ENCODE assay signal across 14 cellular contexts in the genomic region with DNA sequence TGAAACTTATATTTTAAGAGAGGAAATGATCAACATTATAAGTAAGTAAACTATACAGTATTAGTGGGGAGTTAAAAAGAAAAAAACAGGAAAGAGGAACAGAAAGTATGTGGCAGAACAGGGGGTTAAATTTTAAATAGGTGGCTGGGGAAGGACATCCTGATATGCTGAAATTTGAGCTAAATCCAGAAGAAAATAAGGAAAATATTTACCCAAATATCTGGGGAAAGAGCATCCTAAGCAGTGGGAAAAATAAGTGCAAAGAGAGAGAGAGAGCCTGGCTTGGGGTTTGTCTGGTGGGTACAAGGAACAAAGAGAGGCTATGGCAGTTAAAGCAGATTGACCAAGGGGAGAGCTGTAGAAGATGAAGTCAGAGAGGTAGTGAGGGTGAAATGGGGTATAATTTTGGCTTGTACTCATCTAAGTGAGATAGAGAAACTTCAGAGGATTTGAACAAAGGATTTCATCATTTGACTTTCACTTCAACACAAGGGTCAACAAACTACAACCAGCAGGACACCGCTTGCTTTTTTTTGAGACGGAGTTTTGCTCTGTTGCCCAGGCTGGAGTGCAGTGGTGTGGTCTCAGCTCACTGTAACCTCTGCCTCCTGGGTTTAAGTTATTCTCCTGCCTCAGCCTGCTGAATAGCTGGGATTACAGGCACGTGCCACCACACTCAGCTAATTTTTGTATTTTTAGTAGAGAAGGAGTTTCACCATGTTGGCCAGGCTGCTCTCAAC.
DNase-seq lines count a peak whose midpoint lies in the region; ATAC-seq lines count a peak whose summit lies in the region.
"Had no signal": no experiment of that assay in that cellular context is flagged by ENCODE, and none has a peak within 500 bp of the region (broad histone marks: within the 10 kb centered on the region; RNA-seq: fewer than 3 reads in every experiment).

No MANE protein-coding gene starts in this region.

- H3K36me3 ChIP-seq in BLaER1 = no peaks in the 10 kb centered on the region

- peaks cover 18% of the 10 kb centered on the region for H3K9me3 ChIP-seq in BLaER1

- DNase-seq in inferior parietal cortex (ENCODE audit: extremely low spot score) (no peak), germinal center (ENCODE audit: low spot score) (no peak)
- DNase-seq in stimulated activated CD4-positive, alpha-beta T cell treated with anti-CD3 and anti-CD28 coated beads, Interleukin-2, amount 100 ng/mL, for 24 hours = no peak
- no peak for DNase-seq in activated naive CD4-positive, alpha-beta T cell treated with Interleukin-2 at 50 U/mL for 16 hours
- DNase-seq: cerebellar nuclear complex, EL, left cardiac atrium, NCI-H1092 treated with DMSO at 0.1 percent for 48 hours, T1000, trophoblast cell had no signal

- no peaks in the 10 kb centered on the region for H3K27me3 ChIP-seq in BLaER1

- peak overlapping the region; percentile 30; the same call in 1 of the 2 replicates for H3K27ac ChIP-seq in BLaER1

- H3K4me2 ChIP-seq in BLaER1 = peak overlapping the region; percentile 63

- H3K4me3 ChIP-seq in BLaER1 = no peak overlapping the region

- H3K4me1 ChIP-seq in BLaER1 = peaks cover 31% of the 10 kb centered on the region

- H4K20me1 ChIP-seq in BLaER1 = no peaks in the 10 kb centered on the region

- no peak overlapping the region for H3K9ac ChIP-seq in BLaER1

- ATAC-seq in GM19025 (IDR thresholded peaks at IDR 0.05; ENCODE audit: low read depth, unreplicated experiment) = peak; percentile 55
- peak; percentile 53 for ATAC-seq in HG02571 (IDR thresholded peaks at IDR 0.05; ENCODE audit: unreplicated experiment)
- ATAC-seq in HG03354 (IDR thresholded peaks at IDR 0.05; ENCODE audit: poor library complexity, severe bottlenecking, unreplicated experiment) = peak; percentile 76
- ATAC-seq: left cardiac atrium had no signal
